Comparison of ENCODE assay signal across 14 cellular contexts in the genomic region with DNA sequence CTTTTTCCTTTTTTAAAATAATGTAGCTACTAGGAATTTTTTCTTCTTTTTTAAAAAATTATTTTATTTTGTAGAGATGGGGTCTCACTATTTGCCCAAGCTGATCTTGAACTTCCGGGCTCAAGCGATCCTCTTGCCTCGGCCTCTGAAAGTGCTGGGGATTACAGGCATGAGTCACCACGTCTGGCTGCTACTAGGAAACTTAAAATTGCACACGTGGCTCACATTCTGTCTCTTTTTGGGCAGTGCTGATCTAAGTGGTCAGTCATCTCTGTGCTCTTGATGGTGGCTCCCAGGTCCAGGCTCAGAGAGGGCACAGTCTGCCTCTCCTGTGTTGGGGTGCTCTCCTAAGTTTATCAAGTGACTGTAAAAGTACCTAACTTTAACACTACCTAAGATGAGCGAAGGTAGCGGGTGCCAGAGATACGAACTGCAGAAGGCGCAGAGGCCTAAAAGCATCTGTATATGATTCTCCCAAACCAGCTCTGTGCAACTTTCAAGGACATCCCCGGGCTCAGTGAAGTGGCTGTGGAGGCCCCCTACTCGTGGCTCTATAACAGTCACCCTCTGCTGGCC. TPM values are rescaled to one million over a fixed set of nuclear protein-coding genes. Genes with fewer than 3 reads are reported as not detected.
DNase-seq lines count a peak whose midpoint lies in the region; ATAC-seq, FAIRE-seq and TF ChIP-seq lines count a peak whose summit lies in the region.
"Had no signal": no experiment of that assay in that cellular context is flagged by ENCODE, and none has a peak within 500 bp of the region (broad histone marks: within the 10 kb centered on the region; RNA-seq: fewer than 3 reads in every experiment).

No MANE protein-coding gene starts in this region.

- TF ChIP-seq CTCF in AG10803 (conservative IDR thresholded peaks at IDR 0.05; ENCODE audit: low read length) (no peak), tibial nerve (IDR thresholded peaks at IDR 0.05) (no peak), BE2C (IDR thresholded peaks at IDR 0.05; ENCODE audit: low read depth, low read length) (no peak), left lung (IDR thresholded peaks at IDR 0.05) (no peak)

- H3K27me3 ChIP-seq in tibial nerve (no peaks in the 10 kb centered on the region), BE2C (no peaks in the 10 kb centered on the region), left lung (peaks cover 0 to 6% of the 10 kb centered on the region in 2 donors)
- H3K27me3 ChIP-seq: testis had no signal

- no peak overlapping the region for H3K27ac Mint-ChIP-seq in activated T-helper 17 cell treated with anti-CD3 and anti-CD28 coated beads, Interleukin-2, amount 50 U/mL, for 72 hours
- H3K27ac Mint-ChIP-seq: activated CD8-positive, alpha-beta T cell treated with anti-CD3 and anti-CD28 coated beads, Interleukin-2, amount 10 ng/mL, durations not matched to agents 7 days and 5 days had no signal

- no peak overlapping the region for H3K4me3 ChIP-seq in AG10803 (ENCODE audit: low read length)
- H3K4me3 ChIP-seq in tibial nerve: no peak overlapping the region
- H3K4me3 ChIP-seq in BE2C (ENCODE audit: low read depth, low read length): no peak overlapping the region
- no peak overlapping the region for H3K4me3 ChIP-seq in left lung
- H3K4me3 ChIP-seq: testis had no signal

- peak; percentile 60 for FAIRE-seq in HTR-8/SVneo (lab: Jason Lieb, UNC)
- FAIRE-seq: TTC549 had no signal

- no peaks in the 10 kb centered on the region for H3K36me3 Mint-ChIP-seq in activated T-helper 17 cell treated with anti-CD3 and anti-CD28 coated beads, Interleukin-2, amount 50 U/mL, for 72 hours (ENCODE audit: low read depth)

- no peaks in the 10 kb centered on the region for H3K9me3 Mint-ChIP-seq in activated T-helper 17 cell treated with anti-CD3 and anti-CD28 coated beads, Interleukin-2, amount 50 U/mL, for 72 hours

- H3K4me3 Mint-ChIP-seq in activated T-helper 17 cell treated with anti-CD3 and anti-CD28 coated beads, Interleukin-2, amount 50 U/mL, for 72 hours: no peak overlapping the region
- H3K4me3 Mint-ChIP-seq: activated CD8-positive, alpha-beta T cell treated with anti-CD3 and anti-CD28 coated beads, Interleukin-2, amount 10 ng/mL, durations not matched to agents 7 days and 5 days had no signal

- DNase-seq in AG10803 (ENCODE audit: low read depth) (peak; percentile 56), HTR-8/SVneo (ENCODE audit: insufficient read length, low spot score) (peak; percentile 31), islet precursor cell (peak; percentile 79), tibial nerve (ENCODE audit: low spot score in 2 of 2) (no peak), BE2C (no peak), left lung (no peak)
- DNase-seq: activated CD8-positive, alpha-beta T cell treated with anti-CD3 and anti-CD28 coated beads, Interleukin-2, amount 10 ng/mL, durations not matched to agents 7 days and 5 days; effector CD4-positive, alpha-beta T cell; KG1; NCI-H2029; testis had no signal

- TF ChIP-seq POLR2A in tibial nerve (IDR thresholded peaks at IDR 0.05): no peak

- no peaks in the 10 kb centered on the region for H3K4me1 Mint-ChIP-seq in activated T-helper 17 cell treated with anti-CD3 and anti-CD28 coated beads, Interleukin-2, amount 50 U/mL, for 72 hours

- TF ChIP-seq EP300 in tibial nerve (IDR thresholded peaks at IDR 0.05): no peak

- peak; percentile 31 for ATAC-seq in activated T-helper 17 cell treated with anti-CD3 and anti-CD28 coated beads, Interleukin-2, amount 50 U/mL, for 72 hours (replicated peaks)
- ATAC-seq in HG03039 (IDR thresholded peaks at IDR 0.05; ENCODE audit: unreplicated experiment): no peak
- ATAC-seq in left lung: no peak
- ATAC-seq: activated CD8-positive, alpha-beta T cell treated with anti-CD3 and anti-CD28 coated beads, Interleukin-2, amount 10 ng/mL, durations not matched to agents 7 days and 5 days had no signal

- intact Hi-C loops in left lung (cut with DNase I): no loop called here

- H3K9me3 ChIP-seq in tibial nerve (no peaks in the 10 kb centered on the region), BE2C (no peaks in the 10 kb centered on the region), left lung (peaks cover 0 to 3% of the 10 kb centered on the region in 2 donors)
- H3K9me3 ChIP-seq: testis had no signal

- H3K4me1 ChIP-seq in tibial nerve (peaks cover 0 to 9% (median 0%) of the 10 kb centered on the region in 4 donors), BE2C (no peaks in the 10 kb centered on the region), left lung (no peaks in the 10 kb centered on the region)
- H3K4me1 ChIP-seq: testis had no signal

- peak overlapping the region in 2 of 4 donors; percentile 54 to 66 for H3K27ac ChIP-seq in tibial nerve
- H3K27ac ChIP-seq in left lung: no peak overlapping the region
- H3K27ac ChIP-seq: testis had no signal

- peaks cover 13% of the 10 kb centered on the region for H3K27me3 Mint-ChIP-seq in activated T-helper 17 cell treated with anti-CD3 and anti-CD28 coated beads, Interleukin-2, amount 50 U/mL, for 72 hours

- H3K36me3 ChIP-seq in tibial nerve (no peaks in the 10 kb centered on the region), BE2C (no peaks in the 10 kb centered on the region), left lung (no peaks in the 10 kb centered on the region)

- WGBS in tibial nerve, 2 donors: 63 to 70% methylated on average over 8 to 11 of the region's 11 CpGs

RNA-seq across cellular contexts. Expression of a gene that starts 52.9 kb away (rescaled TPM):
- total RNA-seq in activated T-helper 17 cell treated with anti-CD3 and anti-CD28 coated beads, Interleukin-2, amount 50 U/mL, for 72 hours: 100 to 1,000 TPM in 1 of 2 donors, 10 to 100 TPM in 1; 69.5 to 104 TPM
- total RNA-seq in tibial nerve (100 to 1,000 TPM in 1 of 4 donors, 10 to 100 TPM in 3; 59.2 to 120 (median 94.5) TPM), left lung (100 to 1,000 TPM; 130 to 131 TPM)
- polyA plus RNA-seq in BE2C (2012; ENCODE audit: insufficient read depth, insufficient read length, low read depth): 238 TPM

Comparison
In these comparisons a context has a peak if more than half of its experiments do, and no peak if none do; other contexts are left out.
1. DNase-seq: peak in AG10803 (single experiment), HTR-8/SVneo (single experiment) and islet precursor cell (single experiment); none in tibial nerve (0 of 2), BE2C (single experiment) and left lung (0 of 2).